In the genomic region with DNA sequence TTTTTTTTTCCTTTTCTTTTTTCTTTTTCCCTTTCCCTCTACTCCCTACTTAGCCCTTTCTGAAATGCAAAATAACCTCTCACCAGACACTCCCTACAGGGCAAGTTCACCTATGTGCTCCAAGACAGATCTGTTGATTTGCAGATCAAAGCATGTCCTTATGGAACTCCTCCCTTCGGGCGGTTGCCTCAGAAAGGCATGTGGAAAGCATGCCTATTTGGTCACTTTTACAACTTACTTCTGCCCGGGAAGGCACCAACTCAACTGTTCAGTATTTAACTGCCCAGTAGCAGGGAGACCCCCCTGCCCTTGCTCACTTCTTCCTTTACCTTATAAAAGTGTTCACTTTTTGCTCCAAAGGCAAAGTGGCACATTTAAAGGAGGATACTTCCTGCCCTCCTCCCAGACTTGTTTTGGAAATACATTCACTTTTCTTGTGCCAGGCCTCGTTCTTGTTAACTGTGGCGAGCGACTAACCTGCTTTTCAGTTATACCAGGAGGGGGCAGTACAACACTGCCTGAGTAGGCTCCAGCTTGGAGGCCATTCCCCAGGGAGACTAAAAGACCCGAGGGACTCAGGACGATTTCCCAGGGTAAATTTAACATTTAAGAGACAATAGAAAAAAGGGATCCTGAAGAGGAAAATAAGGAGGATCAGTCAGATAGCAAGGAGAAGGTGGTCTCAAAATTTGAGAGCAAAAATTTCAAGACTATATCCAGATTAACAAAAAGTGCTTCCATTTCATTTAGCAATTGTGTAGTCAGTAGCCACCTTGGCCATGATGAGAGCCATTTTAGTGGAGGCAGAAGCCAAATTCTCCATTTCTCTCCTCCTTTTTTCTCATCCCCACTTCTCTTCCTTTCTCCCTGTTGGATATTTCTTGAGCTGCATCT, we compare ENCODE assay signal across 9 cellular contexts. TPM values are rescaled to one million over a fixed set of nuclear protein-coding genes. Genes with fewer than 3 reads are reported as not detected.
DNase-seq lines count a peak whose midpoint lies in the region; ATAC-seq, FAIRE-seq and TF ChIP-seq lines count a peak whose summit lies in the region.
"Had no signal": no experiment of that assay in that cellular context is flagged by ENCODE, and none has a peak within 500 bp of the region (broad histone marks: within the 10 kb centered on the region; RNA-seq: fewer than 3 reads in every experiment).

No MANE protein-coding gene starts in this region.

- DNase-seq in AG10803 (ENCODE audit: low read depth), result peak; percentile 45
- peak; percentile 4 for DNase-seq in NCI-H510A (lab: John Stamatoyannopoulos, UW)
- DNase-seq in activated CD4-positive, alpha-beta T cell treated with anti-CD3 and anti-CD28 coated beads for 4 hours, result peak; percentile 60 to 61
- peak; percentile 62 to 68 for DNase-seq in H1 (ENCODE audit: low read depth in 1 of 2, low spot score in 2 of 2)
- DNase-seq in memory B cell (ENCODE audit: low spot score in 2 of 2), result peak; percentile 63 to 79
- DNase-seq in stimulated activated naive B cell treated with anti-CD40 and anti-IgM and Interleukin-4, amounts not matched to agents 10 μg/mL and 1 μg/mL and 100 μg/mL, for 72 hours, result peak; percentile 43

- H2BK15ac ChIP-seq in H1 (ENCODE audit: low read length), result no peak overlapping the region

- H3K79me2 ChIP-seq in H1 (ENCODE audit: control insufficient read depth in 1 of 2, insufficient read depth in 2 of 2, low read length in 2 of 2), result no peaks in the 10 kb centered on the region

- peak overlapping the region; percentile 76 for H2AFZ ChIP-seq in H1 (ENCODE audit: low read length)

- no peak overlapping the region for H3K4ac ChIP-seq in H1 (replicated peaks; ENCODE audit: insufficient read length, low read depth, low read length)

- H3K9me3 Mint-ChIP-seq in memory B cell, result no peaks in the 10 kb centered on the region
- H3K9me3 Mint-ChIP-seq in stimulated activated naive B cell treated with anti-CD40 and anti-IgM and Interleukin-4, amounts not matched to agents 10 μg/mL and 1 μg/mL and 100 μg/mL, for 72 hours, result peaks cover 0 to 2% of the 10 kb centered on the region in 2 donors

- no peak overlapping the region; the same call in 1 of the 2 replicates for H2BK12ac ChIP-seq in H1 (ENCODE audit: low read depth, low read length)

- no peak overlapping the region for H3K4me2 ChIP-seq in H1 (ENCODE audit: insufficient read depth in 1 of 2, low read depth in 2 of 2, low read length in 2 of 2)

- H3K4me1 ChIP-seq in H1 (replicated peaks in 1 of 4; ENCODE audit: control insufficient read depth in 3 of 4, insufficient read depth in 4 of 4, low read length in 3 of 4), result peaks cover 0 to 5% (median 2%) of the 10 kb centered on the region in 4 experiments; a peak in 3 of 7 replicates

- H3K27me3 ChIP-seq in H1 (replicated peaks in 1 of 4; ENCODE audit: control insufficient read depth in 3 of 4, extremely low read depth in 1 of 4, insufficient read depth in 3 of 4, low read length in 3 of 4), result no peaks in the 10 kb centered on the region

- CTCF ChIA-PET in H1 (lab: Charles Lee; ENCODE audit: partially characterized antibody), result interaction anchor here (0.6 to 6.8 kb wide), 23 partner anchors 12 to 261 kb away, joined by 3 to 41 read pairs (median 6); a partner anchor contains a TSS

- POLR2A ChIA-PET in H1 (lab: Charles Lee; ENCODE audit: partially characterized antibody), result interaction anchor here (1.5 kb wide), 1 partner anchor 13 kb away, joined by 3 read pairs; no protein-coding TSS in a partner anchor

- H2AK5ac ChIP-seq in H1 (ENCODE audit: low read depth, low read length), result no peak overlapping the region

- no peak overlapping the region for H3K18ac ChIP-seq in H1 (ENCODE audit: extremely low read depth, low read length)

- H3K14ac ChIP-seq in H1 (ENCODE audit: insufficient read length), result no peak overlapping the region

- H3K4me3 Mint-ChIP-seq in memory B cell, result no peak overlapping the region
- no peak overlapping the region for H3K4me3 Mint-ChIP-seq in stimulated activated naive B cell treated with anti-CD40 and anti-IgM and Interleukin-4, amounts not matched to agents 10 μg/mL and 1 μg/mL and 100 μg/mL, for 72 hours

- TF ChIP-seq RAD21 in H1 (IDR thresholded peaks at IDR 0.05 in 1 of 2, conservative IDR thresholded peaks at IDR 0.05 in 1 of 2; ENCODE audit: low read depth in 2 of 2, low read length in 2 of 2), result peak; percentile 95 to 96

- H3K56ac ChIP-seq in H1 (replicated peaks; ENCODE audit: insufficient read length, low read depth, low read length), result no peak overlapping the region

- no peaks in the 10 kb centered on the region for H4K20me1 ChIP-seq in H1 (replicated peaks in 1 of 2; ENCODE audit: control insufficient read depth in 1 of 2, insufficient read depth in 2 of 2, low read length in 2 of 2)

- no peaks in the 10 kb centered on the region for H3K36me3 ChIP-seq in H1 (ENCODE audit: control insufficient read depth in 2 of 4, insufficient read depth in 4 of 4, low read length in 3 of 4)

- no peaks in the 10 kb centered on the region for H3K27me3 Mint-ChIP-seq in memory B cell
- H3K27me3 Mint-ChIP-seq in stimulated activated naive B cell treated with anti-CD40 and anti-IgM and Interleukin-4, amounts not matched to agents 10 μg/mL and 1 μg/mL and 100 μg/mL, for 72 hours, result no peaks in the 10 kb centered on the region

- peaks cover 2% of the 10 kb centered on the region for H3K36me3 Mint-ChIP-seq in memory B cell
- H3K36me3 Mint-ChIP-seq in stimulated activated naive B cell treated with anti-CD40 and anti-IgM and Interleukin-4, amounts not matched to agents 10 μg/mL and 1 μg/mL and 100 μg/mL, for 72 hours, result peaks cover 3 to 4% of the 10 kb centered on the region in 2 donors

- TF ChIP-seq CTCF in AG10803 (conservative IDR thresholded peaks at IDR 0.05; ENCODE audit: low read length), result peak; percentile 60
- peak; percentile 59 to 92 (median 81) for TF ChIP-seq CTCF in H1 (IDR thresholded peaks at IDR 0.05; ENCODE audit: control extremely low read depth in 1 of 3, insufficient read depth in 1 of 3, low read depth in 1 of 3, low read length in 3 of 3)

- no peaks in the 10 kb centered on the region for H3K79me1 ChIP-seq in H1 (ENCODE audit: low read depth, low read length)

- no peak overlapping the region for H4K8ac ChIP-seq in H1 (ENCODE audit: extremely low read depth, insufficient read depth, low read length)

- H3K4me3 ChIP-seq in AG10803 (ENCODE audit: low read length), result no peak overlapping the region
- no peak overlapping the region for H3K4me3 ChIP-seq in H1 (ENCODE audit: extremely low read depth in 1 of 4, insufficient read depth in 2 of 4, low read depth in 3 of 4, low read length in 4 of 4)

- H4K91ac ChIP-seq in H1 (replicated peaks; ENCODE audit: insufficient read length, low read length), result no peak overlapping the region

- H3K4me1 Mint-ChIP-seq in memory B cell, result peaks cover 6% of the 10 kb centered on the region
- H3K4me1 Mint-ChIP-seq in stimulated activated naive B cell treated with anti-CD40 and anti-IgM and Interleukin-4, amounts not matched to agents 10 μg/mL and 1 μg/mL and 100 μg/mL, for 72 hours, result peaks cover 10 to 21% of the 10 kb centered on the region in 2 donors

- 28% methylated on average over 8 of the region's 8 CpGs; no CpG with 5 or more reads in 1 of the 2 experiments for WGBS in H1 (ENCODE audit: extremely low coverage in 1 of 2, insufficient coverage in 1 of 2, insufficient read length in 1 of 2, insufficient replicate concordance in 2 of 2, low coverage in 1 of 2, low lambda C conversion rate in 2 of 2, missing lambda C conversion rate in 1 of 2), 2 experiments

- H3K23ac ChIP-seq in H1 (ENCODE audit: insufficient read length), result no peak overlapping the region

- H2BK20ac ChIP-seq in H1 (ENCODE audit: low read length), result peak overlapping the region; percentile 80; the same call in 1 of the 2 replicates

- H3K23me2 ChIP-seq in H1 (ENCODE audit: low read depth, low read length), result no peaks in the 10 kb centered on the region

- no peak for TF ChIP-seq POLR2A in H1 (IDR thresholded peaks at IDR 0.05; ENCODE audit: control extremely low read depth in 1 of 2, low read depth in 2 of 2, low read length in 2 of 2)

- TF ChIP-seq EP300 in H1 (IDR thresholded peaks at IDR 0.05; ENCODE audit: borderline replicate concordance in 1 of 2, low read depth in 2 of 2, low read length in 2 of 2), result no peak

- H3K27ac Mint-ChIP-seq in memory B cell, result no peak overlapping the region
- no peak overlapping the region for H3K27ac Mint-ChIP-seq in stimulated activated naive B cell treated with anti-CD40 and anti-IgM and Interleukin-4, amounts not matched to agents 10 μg/mL and 1 μg/mL and 100 μg/mL, for 72 hours

- H2BK5ac ChIP-seq in H1 (ENCODE audit: low read depth, low read length), result peak overlapping the region; percentile 0; the same call in 1 of the 2 replicates

- H3K9me3 ChIP-seq in H1 (ENCODE audit: insufficient read depth in 2 of 2, low read depth in 1 of 2, low read length in 1 of 2), result no peaks in the 10 kb centered on the region

- peak overlapping the region; percentile 12; the same call in 1 of the 2 replicates for H3K27ac ChIP-seq in H1 (ENCODE audit: low read depth, low read length)

- ATAC-seq in GM18511 (IDR thresholded peaks at IDR 0.05; ENCODE audit: unreplicated experiment), result peak; percentile 71
- peak; percentile 66 for ATAC-seq in HG03280 (IDR thresholded peaks at IDR 0.05; ENCODE audit: unreplicated experiment)
- ATAC-seq in memory B cell (ENCODE audit: low read depth), result peak; percentile 93
- peak; percentile 82 to 85 for ATAC-seq in stimulated activated naive B cell treated with anti-CD40 and anti-IgM and Interleukin-4, amounts not matched to agents 10 μg/mL and 1 μg/mL and 100 μg/mL, for 72 hours (replicated peaks)

- H2BK120ac ChIP-seq in H1 (replicated peaks; ENCODE audit: low read depth, low read length), result no peak overlapping the region

- peak; percentile 93 for FAIRE-seq in H1 (lab: Jason Lieb, UNC)

- no peak overlapping the region for H3K9ac ChIP-seq in H1 (replicated peaks in 1 of 4; ENCODE audit: extremely low read depth in 1 of 4, low read depth in 3 of 4, low read length in 3 of 4)

- H4K5ac ChIP-seq in H1 (ENCODE audit: insufficient read length, low read depth, low read length), result no peak overlapping the region

RNA-seq across cellular contexts. Expression of a gene that starts 12.3 kb away (rescaled TPM):
- total RNA-seq in H1 (2021; fragmentation: NEBNext Ultra II Directional; extraction: Animal tissue kit (Norgen Biotek cat#: 25700)), result not detected in 2 replicates
- not detected in 2 replicates for polyA plus RNA-seq in H1 (2011; rRNA removed)
- polyA plus RNA-seq in H1 (2011; cell fraction: cytosol; rRNA removed), result not detected
- polyA plus RNA-seq in H1 (2011; cell fraction: nucleus; rRNA removed), result not detected
- polyA plus RNA-seq in H1 (2012, experiment 1 of 2), result not detected in 4 replicates
- polyA plus RNA-seq in H1 (2012, experiment 2 of 2), result not detected
- not detected for polyA plus RNA-seq in H1 (2013, experiment 1 of 2)
- 0.02 TPM for polyA plus RNA-seq in H1 (2013, experiment 2 of 2)
- polyA minus RNA-seq in H1 (2011; rRNA and poly(A)+ RNA removed), result not detected in 2 replicates
- not detected for polyA minus RNA-seq in H1 (2011; cell fraction: cytosol; rRNA and poly(A)+ RNA removed)
- polyA minus RNA-seq in H1 (2011; cell fraction: nucleus; rRNA and poly(A)+ RNA removed), result not detected

RNA-seq across cellular contexts. Expression of a gene that starts 15.1 kb away (rescaled TPM):
- not detected in 2 replicates for total RNA-seq in H1 (2021; fragmentation: NEBNext Ultra II Directional; extraction: Animal tissue kit (Norgen Biotek cat#: 25700))
- 0.08 TPM in 1 of 2 replicates, not detected in the other for polyA plus RNA-seq in H1 (2011; rRNA removed)
- 0.05 TPM for polyA plus RNA-seq in H1 (2011; cell fraction: cytosol; rRNA removed)
- not detected for polyA plus RNA-seq in H1 (2011; cell fraction: nucleus; rRNA removed)
- 0.11 to 0.46 TPM (median 0.28 TPM) in 4 replicates for polyA plus RNA-seq in H1 (2012, experiment 1 of 2)
- not detected for polyA plus RNA-seq in H1 (2012, experiment 2 of 2)
- not detected for polyA plus RNA-seq in H1 (2013, experiment 1 of 2)
- polyA plus RNA-seq in H1 (2013, experiment 2 of 2), result not detected
- not detected in 2 replicates for polyA minus RNA-seq in H1 (2011; rRNA and poly(A)+ RNA removed)
- not detected for polyA minus RNA-seq in H1 (2011; cell fraction: cytosol; rRNA and poly(A)+ RNA removed)
- not detected for polyA minus RNA-seq in H1 (2011; cell fraction: nucleus; rRNA and poly(A)+ RNA removed)
- total RNA-seq: temporal lobe had no signal

Comparison
In these comparisons a context has a peak if more than half of its experiments do, and no peak if none do; other contexts are left out.
1. DNase-seq: peak in every context shown above with its lines; median percentile 71 in memory B cell; 65 in H1; 60 in activated CD4-positive, alpha-beta T cell treated with anti-CD3 and anti-CD28 coated beads for 4 hours; 45 in AG10803; 43 in stimulated activated naive B cell treated with anti-CD40 and anti-IgM and Interleukin-4, amounts not matched to agents 10 μg/mL and 1 μg/mL and 100 μg/mL, for 72 hours; 4 in NCI-H510A.